Comparison of ENCODE assay signal across 9 cellular contexts in the genomic region with DNA sequence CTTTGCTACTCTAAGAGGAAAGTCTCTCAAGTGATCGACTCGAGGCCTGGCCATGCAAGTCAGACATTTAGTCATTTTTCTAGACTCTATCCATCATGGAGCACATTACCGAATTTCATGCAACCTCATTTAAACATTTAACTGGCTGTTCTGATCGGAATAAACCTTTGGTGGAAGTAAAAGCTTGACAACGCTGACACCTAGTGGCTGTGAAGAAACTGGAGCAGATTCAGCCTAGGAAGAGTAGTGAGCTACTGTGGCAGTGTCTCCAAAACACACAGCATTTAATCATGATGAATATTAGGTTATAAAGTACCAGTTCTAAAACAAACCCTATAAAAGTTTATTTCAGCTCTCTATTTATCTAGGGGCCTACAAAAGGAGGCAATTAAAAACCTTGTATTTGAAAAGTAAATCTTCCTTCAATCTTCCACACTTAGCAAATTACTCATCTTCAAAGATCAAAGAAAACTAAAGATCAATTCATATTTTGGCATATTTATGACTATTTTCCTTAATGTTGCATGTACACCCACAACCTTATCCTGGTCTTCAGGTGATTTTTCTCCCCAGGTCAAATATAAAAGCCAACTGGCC.
DNase-seq lines count a peak whose midpoint lies in the region; ATAC-seq, FAIRE-seq and TF ChIP-seq lines count a peak whose summit lies in the region.
"Had no signal": no experiment of that assay in that cellular context is flagged by ENCODE, and none has a peak within 500 bp of the region (broad histone marks: within the 10 kb centered on the region; RNA-seq: fewer than 3 reads in every experiment).

No MANE protein-coding gene starts in this region.

- intact Hi-C loops in activated T-helper 1 cell treated with anti-CD3 and anti-CD28 coated beads, Interleukin-12 subunit alpha, Interleukin-12 subunit beta, Interleukin-2, Interleukin-4 antibody, amounts not matched to agents 30 ng/mL and 10 ng/mL and 1 ng/mL, durations not matched to agents 14 hours and 24 hours and 36 hours (cut with micrococcal nuclease), result loop anchor here (1.0 kb wide), 2 partner anchors 215 to 259 kb away; no protein-coding TSS in a partner anchor
- intact Hi-C loops in head of caudate nucleus (cut with DNase I) (loop anchor here (10.0 kb wide), 1 partner anchor 596 kb away; the partner anchor contains the start of gene LRRTM3), prostate gland (cut with DNase I) (no loop called here)

- DNase-seq in D721Med (ENCODE audit: insufficient read length, low spot score) (no peak), NCI-H69 (lab: John Stamatoyannopoulos, UW) (peak; percentile 69), head of caudate nucleus (peak in 40 of 42 donors; percentile 4 to 87 (median 62)), prostate gland (ENCODE audit: low spot score) (peak; percentile 35)
- peak; percentile 9 for DNase-seq in activated T-helper 1 cell treated with anti-CD3 and anti-CD28 coated beads, Interleukin-12 subunit alpha, Interleukin-12 subunit beta, Interleukin-2, Interleukin-4 antibody, amounts not matched to agents 30 ng/mL and 10 ng/mL and 1 ng/mL, durations not matched to agents 14 hours and 24 hours and 36 hours (ENCODE audit: low spot score)

- WGBS in prostate gland, result under 1% methylated on average over 5 of the region's 5 CpGs

- H3K27me3 Mint-ChIP-seq in activated T-helper 1 cell treated with anti-CD3 and anti-CD28 coated beads, Interleukin-12 subunit alpha, Interleukin-12 subunit beta, Interleukin-2, Interleukin-4 antibody, amounts not matched to agents 30 ng/mL and 10 ng/mL and 1 ng/mL, durations not matched to agents 14 hours and 24 hours and 36 hours (ENCODE audit: insufficient read depth), result peaks cover 9% of the 10 kb centered on the region

- no peak overlapping the region for H3K4me3 Mint-ChIP-seq in activated T-helper 1 cell treated with anti-CD3 and anti-CD28 coated beads, Interleukin-12 subunit alpha, Interleukin-12 subunit beta, Interleukin-2, Interleukin-4 antibody, amounts not matched to agents 30 ng/mL and 10 ng/mL and 1 ng/mL, durations not matched to agents 14 hours and 24 hours and 36 hours
- H3K4me3 Mint-ChIP-seq: central memory CD8-positive, alpha-beta T cell had no signal

- no peaks in the 10 kb centered on the region for H3K36me3 ChIP-seq in prostate gland

- TF ChIP-seq CTCF in D721Med (IDR thresholded peaks at IDR 0.05; ENCODE audit: insufficient read depth, missing control alignments) (peak; percentile 90), prostate gland (IDR thresholded peaks at IDR 0.05) (peak in 3 of 4 experiments; percentile 62 to 74 (median 67))

- no peaks in the 10 kb centered on the region for H3K4me1 ChIP-seq in prostate gland (replicated peaks)

- peak; percentile 86 for ATAC-seq in GM18868 (IDR thresholded peaks at IDR 0.05; ENCODE audit: unreplicated experiment)
- ATAC-seq in HG03095 (IDR thresholded peaks at IDR 0.05; ENCODE audit: unreplicated experiment), result peak; percentile 80
- ATAC-seq in activated CD4-positive, CD25-positive, alpha-beta regulatory T cell treated with anti-CD3 and anti-CD28 coated beads, Interleukin-2, amount 50 U/mL, for 24 hours, result no peak

- H3K27ac Mint-ChIP-seq in activated T-helper 1 cell treated with anti-CD3 and anti-CD28 coated beads, Interleukin-12 subunit alpha, Interleukin-12 subunit beta, Interleukin-2, Interleukin-4 antibody, amounts not matched to agents 30 ng/mL and 10 ng/mL and 1 ng/mL, durations not matched to agents 14 hours and 24 hours and 36 hours, result no peak overlapping the region

- H3K27ac ChIP-seq in prostate gland, result no peak overlapping the region

- H3K9me3 ChIP-seq in prostate gland, result no peaks in the 10 kb centered on the region

- H3K9me3 Mint-ChIP-seq in activated T-helper 1 cell treated with anti-CD3 and anti-CD28 coated beads, Interleukin-12 subunit alpha, Interleukin-12 subunit beta, Interleukin-2, Interleukin-4 antibody, amounts not matched to agents 30 ng/mL and 10 ng/mL and 1 ng/mL, durations not matched to agents 14 hours and 24 hours and 36 hours, result no peaks in the 10 kb centered on the region
- H3K9me3 Mint-ChIP-seq: central memory CD8-positive, alpha-beta T cell had no signal

- no peak overlapping the region for H3K4me3 ChIP-seq in prostate gland

- no peaks in the 10 kb centered on the region for H3K36me3 Mint-ChIP-seq in activated T-helper 1 cell treated with anti-CD3 and anti-CD28 coated beads, Interleukin-12 subunit alpha, Interleukin-12 subunit beta, Interleukin-2, Interleukin-4 antibody, amounts not matched to agents 30 ng/mL and 10 ng/mL and 1 ng/mL, durations not matched to agents 14 hours and 24 hours and 36 hours (ENCODE audit: low read depth)

- no peaks in the 10 kb centered on the region for H3K27me3 ChIP-seq in prostate gland (replicated peaks; ENCODE audit: insufficient read depth)

- H3K4me1 Mint-ChIP-seq in activated T-helper 1 cell treated with anti-CD3 and anti-CD28 coated beads, Interleukin-12 subunit alpha, Interleukin-12 subunit beta, Interleukin-2, Interleukin-4 antibody, amounts not matched to agents 30 ng/mL and 10 ng/mL and 1 ng/mL, durations not matched to agents 14 hours and 24 hours and 36 hours (ENCODE audit: low read depth), result peaks cover 7% of the 10 kb centered on the region
- H3K4me1 Mint-ChIP-seq: central memory CD8-positive, alpha-beta T cell had no signal

- peak; percentile 77 for FAIRE-seq in D721Med (lab: Jason Lieb, UNC)

- TF ChIP-seq POLR2A in prostate gland (IDR thresholded peaks at IDR 0.05), result no peak

Comparison
In these comparisons a context has a peak if more than half of its experiments do, and no peak if none do; other contexts are left out.
1. ATAC-seq: peak in GM18868 (single experiment) and HG03095 (single experiment); none in activated CD4-positive, CD25-positive, alpha-beta regulatory T cell treated with anti-CD3 and anti-CD28 coated beads, Interleukin-2, amount 50 U/mL, for 24 hours (0 of 2).